Comparison of ENCODE assay signal across 12 cellular contexts in genomic region chr2:43168016-43168369, GRCh38. TPM values are rescaled to one million over a fixed set of nuclear protein-coding genes. Genes with fewer than 3 reads are reported as not detected.
A peak's percentile ranks its signal among the peaks of the same experiment; 100 is the strongest.
DNase-seq lines count a peak whose midpoint lies in the region; ATAC-seq and TF ChIP-seq lines count a peak whose summit lies in the region.
"Had no signal": no experiment of that assay in that cellular context is flagged by ENCODE, and none has a peak within 500 bp of the region (broad histone marks: within the 10 kb centered on the region; RNA-seq: fewer than 3 reads in every experiment).

No MANE protein-coding gene starts in this region.

- DNase-seq in HCT116 (ENCODE audit: low read depth, low spot score), result no peak
- DNase-seq in esophagus squamous epithelium (lab: John Stamatoyannopoulos, UW), result no peak
- no peak for DNase-seq in gastrocnemius medialis
- no peak for DNase-seq in G401 (ENCODE audit: low spot score)
- DNase-seq in NCI-H345 treated with DMSO at 0.1 percent for 48 hours (lab: John Stamatoyannopoulos, UW; ENCODE audit: unreplicated experiment), result no peak
- DNase-seq in OCI-M2 (lab: John Stamatoyannopoulos, UW; ENCODE audit: unreplicated experiment), result no peak
- DNase-seq: effector CD8-positive, alpha-beta T cell; NCI-H2227 treated with DMSO at 0.1 percent for 48 hours; stimulated activated naive CD4-positive, alpha-beta T cell treated with Interleukin-2 at 50 U/mL for 16 hours had no signal

- no peak for ATAC-seq in HCT116
- peak; percentile 8; the same call in 2 of the 3 replicates for ATAC-seq in SK-N-SH treated with all-trans-retinoic acid at 6 μM for 48 hours
- ATAC-seq in gastrocnemius medialis, result no peak
- no peak for ATAC-seq in HG03095 (IDR thresholded peaks at IDR 0.05; ENCODE audit: unreplicated experiment)

- CTCF ChIA-PET in HCT116 (lab: Charles Lee), result no interaction called here

- no peaks in the 10 kb centered on the region for H3K27me3 ChIP-seq in HCT116 (ENCODE audit: insufficient read depth, low read length)
- no peaks in the 10 kb centered on the region for H3K27me3 ChIP-seq in esophagus squamous epithelium
- no peaks in the 10 kb centered on the region for H3K27me3 ChIP-seq in gastrocnemius medialis

- H3K27ac ChIP-seq in HCT116 (ENCODE audit: low read depth, low read length) (no peak overlapping the region), esophagus squamous epithelium (peak overlapping the region; percentile 85 to 91 (median 88)), gastrocnemius medialis (peak overlapping the region in 3 of 4 donors; percentile 38 to 53 (median 51))

- no peak overlapping the region for H2AFZ ChIP-seq in HCT116 (ENCODE audit: low read depth, low read length, poor library complexity, severe bottlenecking)

- peaks cover 18 to 27% of the 10 kb centered on the region in 2 experiments for H3K4me1 ChIP-seq in HCT116 (ENCODE audit: control insufficient read depth in 1 of 2, insufficient read depth in 2 of 2, low read length in 2 of 2)
- H3K4me1 ChIP-seq in esophagus squamous epithelium, result peaks cover 27 to 70% (median 31%) of the 10 kb centered on the region in 3 donors
- H3K4me1 ChIP-seq in gastrocnemius medialis, result peaks cover 0 to 10% of the 10 kb centered on the region in 2 donors
- H3K4me1 ChIP-seq: HAP-1 had no signal

- no peak overlapping the region for H3K9ac ChIP-seq in HCT116 (ENCODE audit: low read length)

- RAD21 ChIA-PET in HCT116 (lab: Charles Lee; ENCODE audit: low non-redundant PET in 1 of 2, low total read pairs in 2 of 2, uncharacterized antibody in 2 of 2, unreplicated experiment in 2 of 2), result no interaction called here

- TF ChIP-seq POLR2A in HCT116 (IDR thresholded peaks at IDR 0.05; ENCODE audit: borderline replicate concordance, extremely low read depth, insufficient read depth, insufficient read length) (no peak), esophagus squamous epithelium (IDR thresholded peaks at IDR 0.05) (no peak), gastrocnemius medialis (IDR thresholded peaks at IDR 0.05) (no peak)

- 100% methylated on average over 1 of the region's 1 CpG; no CpG with 5 or more reads in 1 of the 2 donors for WGBS in esophagus squamous epithelium, 2 donors

- TF ChIP-seq RAD21 in HCT116 (IDR thresholded peaks at IDR 0.05; ENCODE audit: low read depth), result no peak

- TF ChIP-seq CTCF in HCT116 (IDR thresholded peaks at IDR 0.05 in 2 of 3, conservative IDR thresholded peaks at IDR 0.05 in 1 of 3; ENCODE audit: borderline replicate concordance in 1 of 3, insufficient read depth in 1 of 3, low read depth in 2 of 3, low read length in 2 of 3) (no peak), esophagus squamous epithelium (IDR thresholded peaks at IDR 0.05) (no peak), gastrocnemius medialis (IDR thresholded peaks at IDR 0.05 in 4 of 5, conservative IDR thresholded peaks at IDR 0.05 in 1 of 5) (no peak)

- H3K79me2 ChIP-seq in HCT116 (ENCODE audit: insufficient read depth, low read length), result no peaks in the 10 kb centered on the region

- POLR2A ChIA-PET in HCT116 (lab: Charles Lee), result interaction anchor here (1.6 to 3.6 kb wide), 2 partner anchors 11 to 54 kb away, joined by 5 to 23 read pairs; no protein-coding TSS in a partner anchor

- H3K4me3 ChIP-seq in HCT116 (replicated peaks in 1 of 2; ENCODE audit: low read depth in 1 of 2, low read length in 2 of 2), result no peak overlapping the region
- no peak overlapping the region for H3K4me3 ChIP-seq in esophagus squamous epithelium
- H3K4me3 ChIP-seq in gastrocnemius medialis, result no peak overlapping the region
- H3K4me3 ChIP-seq: HAP-1 had no signal

- intact Hi-C loops in HCT116 (cut with micrococcal nuclease) (no loop called here), esophagus squamous epithelium (cut with DNase I) (loop anchor here (10.0 kb wide), 1 partner anchor 47 kb away; no protein-coding TSS in a partner anchor), gastrocnemius medialis (cut with DNase I; ENCODE audit: low total_unique reads) (no loop called here)

- in situ Hi-C loops in gastrocnemius medialis (cut with MboI; ENCODE audit: low sequenced_read_pairs in 4 of 4), result loop anchor here in 1 of 4 donors (10.0 kb wide), 1 partner anchor 317 kb away; no protein-coding TSS in a partner anchor
- in situ Hi-C loops in G401 (cut with HindIII; ENCODE audit: low sequenced_read_pairs), result no loop called here

- H4K20me1 ChIP-seq in HCT116 (ENCODE audit: insufficient read depth), result no peaks in the 10 kb centered on the region

- no peaks in the 10 kb centered on the region for H3K9me3 ChIP-seq in HCT116 (ENCODE audit: control insufficient read depth in 1 of 2, insufficient read depth in 1 of 2, low read depth in 1 of 2, low read length in 2 of 2)
- no peaks in the 10 kb centered on the region for H3K9me3 ChIP-seq in esophagus squamous epithelium
- no peaks in the 10 kb centered on the region for H3K9me3 ChIP-seq in gastrocnemius medialis
- H3K9me3 ChIP-seq: HAP-1 had no signal

- no TSS peak for BruUV-seq in HCT116 (replicated peaks; lab: Mats Ljungman, UMichigan)

- H3K4me2 ChIP-seq in HCT116 (ENCODE audit: low read length), result peak overlapping the region; percentile 52; the same call in 1 of the 2 replicates

- no peaks in the 10 kb centered on the region for H3K9me2 ChIP-seq in HCT116 (ENCODE audit: insufficient read depth)

- H3K36me3 ChIP-seq in HCT116 (ENCODE audit: control insufficient read depth in 1 of 2, insufficient read depth in 2 of 2, low read length in 2 of 2) (no peaks in the 10 kb centered on the region), esophagus squamous epithelium (no peaks in the 10 kb centered on the region), gastrocnemius medialis (no peaks in the 10 kb centered on the region)
- H3K36me3 ChIP-seq: HAP-1 had no signal

TF ChIP-seq in HCT116, 20 proteins besides CTCF, POLR2A, EP300 and RAD21 (continues in another document):
- no peak for TF ChIP-seq FOSL1 (IDR thresholded peaks at IDR 0.05; ENCODE audit: low read depth)
- no peak for TF ChIP-seq REST (IDR thresholded peaks at IDR 0.05; ENCODE audit: low read depth)
- no peak for TF ChIP-seq JUND (IDR thresholded peaks at IDR 0.05)
- no peak for TF ChIP-seq SIN3A (IDR thresholded peaks at IDR 0.05; ENCODE audit: low read depth)
- no peak for TF ChIP-seq ZNF274 (IDR thresholded peaks at IDR 0.05; ENCODE audit: low read depth, low read length)
- TF ChIP-seq CBX3 (IDR thresholded peaks at IDR 0.05; ENCODE audit: low read depth), result no peak

TF ChIP-seq in SK-N-SH treated with all-trans-retinoic acid at 6 μM for 48 hours, 23 proteins besides CTCF, POLR2A, EP300 and RAD21:
- TF ChIP-seq TSHZ2 (CRISPR knock-in tag; IDR thresholded peaks at IDR 0.05) (no peak), TCF4 (CRISPR knock-in tag; IDR thresholded peaks at IDR 0.05; ENCODE audit: borderline replicate concordance) (no peak), SNAI2 (CRISPR knock-in tag; IDR thresholded peaks at IDR 0.05) (no peak), TOX (CRISPR knock-in tag; IDR thresholded peaks at IDR 0.05; ENCODE audit: borderline replicate concordance) (no peak), ZNF8 (CRISPR knock-in tag; IDR thresholded peaks at IDR 0.05) (no peak), CSRNP3 (CRISPR knock-in tag; IDR thresholded peaks at IDR 0.05) (no peak), ZFP3 (CRISPR knock-in tag; IDR thresholded peaks at IDR 0.05) (no peak), OSR1 (CRISPR knock-in tag; IDR thresholded peaks at IDR 0.05) (no peak), ZNF565 (CRISPR knock-in tag; conservative IDR thresholded peaks at IDR 0.05; ENCODE audit: low read depth) (no peak)

RNA-seq across cellular contexts. Expression of gene ZFP36L2, which starts 58.4 kb away (rescaled TPM):
- 30.3 TPM for total RNA-seq in HCT116 (2021; ENCODE audit: unreplicated experiment)
- 15.7 and 29.3 TPM in 2 replicates for polyA plus RNA-seq in HCT116 (2012)
- total RNA-seq in esophagus squamous epithelium, result 10 to 100 TPM; 26.6 to 87.7 (median 41.8) TPM
- 10 to 100 TPM; 15.5 to 58.6 (median 44.8) TPM for total RNA-seq in gastrocnemius medialis
- 22.5 and 32.4 TPM in 2 replicates for total RNA-seq in G401 (2014; rRNA removed; shearing (Covaris generic))
